12 cellular contexts compared by ENCODE assay signal in genomic region chr11:702731-703461, GRCh38. TPM values are rescaled to one million over a fixed set of nuclear protein-coding genes. Genes with fewer than 3 reads are reported as not detected.
DNase-seq lines count a peak whose midpoint lies in the region; ATAC-seq and FAIRE-seq lines count a peak whose summit lies in the region.
"Had no signal": no experiment of that assay in that cellular context is flagged by ENCODE, and none has a peak within 500 bp of the region (broad histone marks: within the 10 kb centered on the region; RNA-seq: fewer than 3 reads in every experiment).

No MANE protein-coding gene starts in this region.

- CTCF ChIA-PET in activated CD4-positive, alpha-beta T cell treated with anti-CD3 and anti-CD28 coated beads for 36 hours (lab: Charles Lee) = interaction anchor here (0.5 kb wide), 1 partner anchor 95 kb away, joined by 3 read pairs; the partner anchor contains the start of gene SLC25A22

- no peaks in the 10 kb centered on the region for H3K9me3 Mint-ChIP-seq in activated CD4-positive, alpha-beta T cell treated with anti-CD3 and anti-CD28 coated beads for 36 hours (ENCODE audit: low read depth)

- H3K4me3 Mint-ChIP-seq in activated CD4-positive, alpha-beta T cell treated with anti-CD3 and anti-CD28 coated beads for 36 hours = no peak overlapping the region

- DNase-seq in DMS53 treated with DMSO at 0.1 percent for 48 hours (lab: John Stamatoyannopoulos, UW; ENCODE audit: unreplicated experiment) = peak; percentile 78
- DNase-seq in RCC 7860 (ENCODE audit: low spot score) = peak; percentile 46
- DNase-seq in fibroblast of gingiva (ENCODE audit: low read depth) = peak; percentile 46
- peak; percentile 30 for DNase-seq in renal cortical epithelial cell (ENCODE audit: low read depth)
- DNase-seq in AML-193 (lab: John Stamatoyannopoulos, UW) = no peak
- DNase-seq in activated CD4-positive, alpha-beta T cell treated with anti-CD3 and anti-CD28 coated beads for 36 hours = no peak
- no peak for DNase-seq in NCI-H1105 (lab: John Stamatoyannopoulos, UW)
- no peak for DNase-seq in T1000 (lab: John Stamatoyannopoulos, UW)
- DNase-seq: activated gamma-delta T cell, Caco-2, GOT3, NCI-H524 treated with DMSO at 0.1 percent for 48 hours had no signal

- H3K27me3 Mint-ChIP-seq in activated CD4-positive, alpha-beta T cell treated with anti-CD3 and anti-CD28 coated beads for 36 hours = peaks cover 7% of the 10 kb centered on the region

- H3K27ac Mint-ChIP-seq in activated CD4-positive, alpha-beta T cell treated with anti-CD3 and anti-CD28 coated beads for 36 hours = no peak overlapping the region

- POLR2A ChIA-PET in activated CD4-positive, alpha-beta T cell treated with anti-CD3 and anti-CD28 coated beads for 36 hours (lab: Charles Lee) = no interaction called here

- peaks cover 4% of the 10 kb centered on the region for H3K4me1 Mint-ChIP-seq in activated CD4-positive, alpha-beta T cell treated with anti-CD3 and anti-CD28 coated beads for 36 hours

- peak; percentile 22 for FAIRE-seq in RCC 7860 (lab: Jason Lieb, UNC)

- H3K36me3 Mint-ChIP-seq in activated CD4-positive, alpha-beta T cell treated with anti-CD3 and anti-CD28 coated beads for 36 hours (ENCODE audit: low read depth) = peaks cover 4% of the 10 kb centered on the region

- intact Hi-C loops in activated CD4-positive, alpha-beta T cell treated with anti-CD3 and anti-CD28 coated beads for 36 hours (cut with DNase I, micrococcal nuclease) = no loop called here

- ATAC-seq in activated CD4-positive, alpha-beta T cell treated with anti-CD3 and anti-CD28 coated beads for 36 hours = no peak

RNA-seq across cellular contexts. Expression of gene EPS8L2, which starts 3.1 kb away (rescaled TPM):
- total RNA-seq in renal cortical epithelial cell = 235 and 376 TPM in 2 replicates
- 10 to 100 TPM in 1 of 2 experiments, 1 to 10 TPM in 1; 8.0 to 10.5 TPM for total RNA-seq in activated CD4-positive, alpha-beta T cell treated with anti-CD3 and anti-CD28 coated beads for 36 hours

RNA-seq across cellular contexts. Expression of gene TMEM80, which starts 7.3 kb away (rescaled TPM):
- 3.6 and 7.7 TPM in 2 replicates for total RNA-seq in renal cortical epithelial cell
- total RNA-seq in activated CD4-positive, alpha-beta T cell treated with anti-CD3 and anti-CD28 coated beads for 36 hours = 10 to 100 TPM; 11.4 to 11.9 TPM

RNA-seq across cellular contexts. Expression of gene DEAF1, which starts 7.9 kb away (rescaled TPM):
- 27.6 and 62.7 TPM in 2 replicates for total RNA-seq in renal cortical epithelial cell
- total RNA-seq in activated CD4-positive, alpha-beta T cell treated with anti-CD3 and anti-CD28 coated beads for 36 hours = 10 to 100 TPM; 47.4 to 56.6 TPM

RNA-seq across cellular contexts. Expression of gene TALDO1, which starts 44.4 kb away (rescaled TPM):
- total RNA-seq in renal cortical epithelial cell = 188 and 419 TPM in 2 replicates
- 100 to 1,000 TPM; 239 to 246 TPM for total RNA-seq in activated CD4-positive, alpha-beta T cell treated with anti-CD3 and anti-CD28 coated beads for 36 hours

Comparison
In these comparisons a context has a peak if more than half of its experiments do, and no peak if none do; other contexts are left out.
1. DNase-seq: peak in DMS53 treated with DMSO at 0.1 percent for 48 hours (single experiment), RCC 7860 (single experiment), fibroblast of gingiva (single experiment) and renal cortical epithelial cell (single experiment); none in AML-193 (0 of 2), activated CD4-positive, alpha-beta T cell treated with anti-CD3 and anti-CD28 coated beads for 36 hours (single experiment), NCI-H1105 (single experiment) and T1000 (single experiment).
2. RNA of gene EPS8L2, which starts 3.1 kb away (total RNA-seq): 235 to 376 TPM in renal cortical epithelial cell; 8.0 to 10.5 TPM in activated CD4-positive, alpha-beta T cell treated with anti-CD3 and anti-CD28 coated beads for 36 hours; every median in the first group is over 10 times any median in the second.